ENCODE assay signal across 9 cellular contexts in the genomic region with DNA sequence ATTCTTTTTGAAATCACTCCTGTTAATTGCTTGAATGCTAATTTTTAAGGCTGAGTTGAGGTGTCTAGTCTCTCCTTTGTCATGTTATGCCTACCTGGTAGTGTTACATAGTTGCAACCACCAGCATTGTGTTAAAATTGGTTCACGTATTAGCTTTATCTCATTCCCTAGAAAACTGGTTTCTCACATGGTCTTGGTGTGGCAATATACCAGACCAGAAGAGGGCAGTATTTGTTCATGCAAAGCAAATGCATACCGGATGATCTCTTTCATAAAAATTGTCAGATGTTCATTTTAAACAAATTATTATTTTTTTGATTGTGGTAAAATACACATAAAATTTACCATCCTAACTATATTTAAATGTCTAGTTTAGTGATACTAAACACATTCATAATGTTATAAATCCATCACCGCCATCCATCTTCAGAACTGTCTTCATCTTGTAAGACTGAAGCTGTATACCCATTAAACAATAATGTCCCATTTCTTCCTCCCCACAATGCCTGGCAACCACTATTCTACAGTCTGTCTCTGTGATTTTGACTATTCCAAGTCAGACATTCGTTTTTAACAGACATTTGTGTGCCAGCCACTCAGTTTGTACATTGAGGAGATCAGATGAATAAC.
DNase-seq lines count a peak whose midpoint lies in the region; ATAC-seq, FAIRE-seq and TF ChIP-seq lines count a peak whose summit lies in the region.
"Had no signal": no experiment of that assay in that cellular context is flagged by ENCODE, and none has a peak within 500 bp of the region (broad histone marks: within the 10 kb centered on the region; RNA-seq: fewer than 3 reads in every experiment).

No MANE protein-coding gene starts in this region.

- no peak overlapping the region for H3K27ac Mint-ChIP-seq in activated T-helper 1 cell treated with anti-CD3 and anti-CD28 coated beads, Interleukin-12 subunit alpha, Interleukin-12 subunit beta, Interleukin-2, Interleukin-4 antibody, amounts not matched to agents 30 ng/mL and 10 ng/mL and 1 ng/mL, durations not matched to agents 14 hours and 24 hours and 36 hours
- H3K27ac Mint-ChIP-seq: activated naive CD8-positive, alpha-beta T cell had no signal

- H3K4me2 ChIP-seq in neural cell (ENCODE audit: low read length): no peak overlapping the region

- peaks cover 5% of the 10 kb centered on the region for H3K36me3 ChIP-seq in neural cell (ENCODE audit: insufficient read depth, low read length)

- peaks cover 12% of the 10 kb centered on the region for H3K36me3 Mint-ChIP-seq in activated T-helper 1 cell treated with anti-CD3 and anti-CD28 coated beads, Interleukin-12 subunit alpha, Interleukin-12 subunit beta, Interleukin-2, Interleukin-4 antibody, amounts not matched to agents 30 ng/mL and 10 ng/mL and 1 ng/mL, durations not matched to agents 14 hours and 24 hours and 36 hours (ENCODE audit: low read depth)

- peak; percentile 51 for TF ChIP-seq CTCF in neural cell (IDR thresholded peaks at IDR 0.05; ENCODE audit: poor library complexity, severe bottlenecking)

- DNase-seq in NCI-H2107 treated with DMSO at 0.1 percent for 48 hours (lab: John Stamatoyannopoulos, UW; ENCODE audit: unreplicated experiment): peak; percentile 15
- no peak for DNase-seq in NCI-H2107 (lab: John Stamatoyannopoulos, UW)
- peak; percentile 42 for DNase-seq in KG1 (lab: John Stamatoyannopoulos, UW)
- peak; percentile 21 for DNase-seq in RCC 7860 (ENCODE audit: low spot score)
- peak; percentile 56 to 73 for DNase-seq in erythroblast (lab: John Stamatoyannopoulos, UW)
- no peak for DNase-seq in activated T-helper 1 cell treated with anti-CD3 and anti-CD28 coated beads, Interleukin-12 subunit alpha, Interleukin-12 subunit beta, Interleukin-2, Interleukin-4 antibody, amounts not matched to agents 30 ng/mL and 10 ng/mL and 1 ng/mL, durations not matched to agents 14 hours and 24 hours and 36 hours (ENCODE audit: low spot score)

- H3F3A ChIP-seq in neural cell (ENCODE audit: insufficient read depth, low read length, poor library complexity, severe bottlenecking): no peaks in the 10 kb centered on the region

- peak; percentile 56 for FAIRE-seq in RCC 7860 (lab: Jason Lieb, UNC)

- no peaks in the 10 kb centered on the region for H3K79me2 ChIP-seq in neural cell (replicated peaks; ENCODE audit: insufficient read depth, low read length)

- TF ChIP-seq RAD21 in neural cell (conservative IDR thresholded peaks at IDR 0.05): peak; percentile 54

- no peaks in the 10 kb centered on the region for H3K27me3 Mint-ChIP-seq in activated T-helper 1 cell treated with anti-CD3 and anti-CD28 coated beads, Interleukin-12 subunit alpha, Interleukin-12 subunit beta, Interleukin-2, Interleukin-4 antibody, amounts not matched to agents 30 ng/mL and 10 ng/mL and 1 ng/mL, durations not matched to agents 14 hours and 24 hours and 36 hours (ENCODE audit: insufficient read depth)
- H3K27me3 Mint-ChIP-seq: activated naive CD8-positive, alpha-beta T cell had no signal

- H3K27ac ChIP-seq in neural cell (ENCODE audit: low read length): no peak overlapping the region

- intact Hi-C loops in activated T-helper 1 cell treated with anti-CD3 and anti-CD28 coated beads, Interleukin-12 subunit alpha, Interleukin-12 subunit beta, Interleukin-2, Interleukin-4 antibody, amounts not matched to agents 30 ng/mL and 10 ng/mL and 1 ng/mL, durations not matched to agents 14 hours and 24 hours and 36 hours (cut with micrococcal nuclease): loop anchor here (1.0 kb wide), 1 partner anchor 147 kb away; no protein-coding TSS in a partner anchor

- H3K4me3 Mint-ChIP-seq in activated T-helper 1 cell treated with anti-CD3 and anti-CD28 coated beads, Interleukin-12 subunit alpha, Interleukin-12 subunit beta, Interleukin-2, Interleukin-4 antibody, amounts not matched to agents 30 ng/mL and 10 ng/mL and 1 ng/mL, durations not matched to agents 14 hours and 24 hours and 36 hours: no peak overlapping the region
- H3K4me3 Mint-ChIP-seq: activated naive CD8-positive, alpha-beta T cell had no signal

- H3K9me3 ChIP-seq in neural cell (ENCODE audit: low read length): no peaks in the 10 kb centered on the region

- H3K9me2 ChIP-seq in neural cell (ENCODE audit: insufficient read depth, low read length): no peaks in the 10 kb centered on the region

- no peak for TF ChIP-seq POLR2A in erythroblast (IDR thresholded peaks at IDR 0.05; ENCODE audit: low read length)

- H3K4me1 Mint-ChIP-seq in activated T-helper 1 cell treated with anti-CD3 and anti-CD28 coated beads, Interleukin-12 subunit alpha, Interleukin-12 subunit beta, Interleukin-2, Interleukin-4 antibody, amounts not matched to agents 30 ng/mL and 10 ng/mL and 1 ng/mL, durations not matched to agents 14 hours and 24 hours and 36 hours (ENCODE audit: low read depth): no peaks in the 10 kb centered on the region

- no peak overlapping the region for H3K9ac ChIP-seq in neural cell (ENCODE audit: low read length)

- H2AFZ ChIP-seq in neural cell (ENCODE audit: low read depth, low read length): no peak overlapping the region

- H3K27me3 ChIP-seq in neural cell (ENCODE audit: insufficient read depth, low read depth, low read length): no peaks in the 10 kb centered on the region

- TF ChIP-seq EP300 in neural cell (conservative IDR thresholded peaks at IDR 0.05; ENCODE audit: poor library complexity, severe bottlenecking): no peak

- no peak for ATAC-seq in HG02759 (IDR thresholded peaks at IDR 0.05; ENCODE audit: unreplicated experiment)

- no peak overlapping the region for H3K4me3 ChIP-seq in neural cell (ENCODE audit: low read length)

- no peaks in the 10 kb centered on the region for H3K9me3 Mint-ChIP-seq in activated T-helper 1 cell treated with anti-CD3 and anti-CD28 coated beads, Interleukin-12 subunit alpha, Interleukin-12 subunit beta, Interleukin-2, Interleukin-4 antibody, amounts not matched to agents 30 ng/mL and 10 ng/mL and 1 ng/mL, durations not matched to agents 14 hours and 24 hours and 36 hours

- no peaks in the 10 kb centered on the region for H4K20me1 ChIP-seq in neural cell (ENCODE audit: insufficient read depth)

TF ChIP-seq in neural cell, 6 proteins besides CTCF, POLR2A, EP300 and RAD21:
- TF ChIP-seq SMC3 (conservative IDR thresholded peaks at IDR 0.05; ENCODE audit: poor library complexity) (peak; percentile 37), TAF1 (IDR thresholded peaks at IDR 0.05; ENCODE audit: low read depth) (no peak)
TF ChIP-seq in neural cell: peak in this region for 1.

Comparison
In these comparisons a context has a peak if more than half of its experiments do, and no peak if none do; other contexts are left out.
1. DNase-seq: peak in NCI-H2107 treated with DMSO at 0.1 percent for 48 hours (single experiment), KG1 (single experiment), RCC 7860 (single experiment) and erythroblast (2 of 2); none in NCI-H2107 (single experiment) and activated T-helper 1 cell treated with anti-CD3 and anti-CD28 coated beads, Interleukin-12 subunit alpha, Interleukin-12 subunit beta, Interleukin-2, Interleukin-4 antibody, amounts not matched to agents 30 ng/mL and 10 ng/mL and 1 ng/mL, durations not matched to agents 14 hours and 24 hours and 36 hours (single experiment).